In genomic region chr14:68976160-68977067, GRCh38 we compare ENCODE assay signal across 9 cellular contexts. TPM values are rescaled to one million over a fixed set of nuclear protein-coding genes. Genes with fewer than 3 reads are reported as not detected.
A peak's percentile ranks its signal among the peaks of the same experiment; 100 is the strongest.
DNase-seq lines count a peak whose midpoint lies in the region; ATAC-seq, FAIRE-seq and TF ChIP-seq lines count a peak whose summit lies in the region.
"Had no signal": no experiment of that assay in that cellular context is flagged by ENCODE, and none has a peak within 500 bp of the region (broad histone marks: within the 10 kb centered on the region; RNA-seq: fewer than 3 reads in every experiment).

No MANE protein-coding gene starts in this region.

- peak in 1 of 2 donors; percentile 20 for TF ChIP-seq POLR2A in sigmoid colon (IDR thresholded peaks at IDR 0.05)

- TF ChIP-seq EP300 in sigmoid colon (IDR thresholded peaks at IDR 0.05) = peak in 1 of 4 donors; percentile 20

- H3K36me3 Mint-ChIP-seq in activated T-helper 17 cell treated with anti-CD3 and anti-CD28 coated beads, Interleukin-2, amount 50 U/mL, for 72 hours (ENCODE audit: low read depth) = peaks cover 5% of the 10 kb centered on the region

- peak overlapping the region; percentile 85 to 100 (median 97) for H3K4me3 ChIP-seq in sigmoid colon

- no peaks in the 10 kb centered on the region for H3K27me3 ChIP-seq in sigmoid colon

- H3K4me3 Mint-ChIP-seq in activated T-helper 17 cell treated with anti-CD3 and anti-CD28 coated beads, Interleukin-2, amount 50 U/mL, for 72 hours = peak overlapping the region; percentile 83

- peak; percentile 71 for DNase-seq in GM03348 (ENCODE audit: low spot score)
- DNase-seq in Right ventricle myocardium superior = peak; percentile 79
- DNase-seq in sigmoid colon = peak; percentile 93
- no peak for DNase-seq in GM19239 (ENCODE audit: insufficient read length, low spot score)

- H3K27me3 Mint-ChIP-seq in activated T-helper 17 cell treated with anti-CD3 and anti-CD28 coated beads, Interleukin-2, amount 50 U/mL, for 72 hours = peaks cover 4% of the 10 kb centered on the region

- no peak overlapping the region for H3K27ac Mint-ChIP-seq in activated T-helper 17 cell treated with anti-CD3 and anti-CD28 coated beads, Interleukin-2, amount 50 U/mL, for 72 hours

- no peak for ATAC-seq in activated T-helper 17 cell treated with anti-CD3 and anti-CD28 coated beads, Interleukin-2, amount 50 U/mL, for 72 hours (replicated peaks)
- ATAC-seq in Right ventricle myocardium superior (ENCODE audit: poor library complexity) = peak; percentile 10
- ATAC-seq in GM18511 (IDR thresholded peaks at IDR 0.05; ENCODE audit: unreplicated experiment) = no peak
- no peak for ATAC-seq in GM19467 (IDR thresholded peaks at IDR 0.05; ENCODE audit: unreplicated experiment)
- ATAC-seq in GM18909 (IDR thresholded peaks at IDR 0.05; ENCODE audit: poor library complexity, unreplicated experiment) = no peak

- intact Hi-C loops in Right ventricle myocardium superior (cut with DNase I) (loop anchor here (5.0 kb wide), 2 partner anchors 34 to 54 kb away; no protein-coding TSS in a partner anchor), sigmoid colon (cut with DNase I) (no loop called here)

- FAIRE-seq in GM19239 (lab: Jason Lieb, UNC) = no peak
- FAIRE-seq: endometrium had no signal

- 56 to 63% methylated on average over 13 of the region's 13 CpGs for WGBS in sigmoid colon, 2 donors

- H3K4me1 ChIP-seq in sigmoid colon = peaks cover 0 to 79% (median 75%) of the 10 kb centered on the region in 4 donors

- peaks cover 3% of the 10 kb centered on the region for H3K9me3 Mint-ChIP-seq in activated T-helper 17 cell treated with anti-CD3 and anti-CD28 coated beads, Interleukin-2, amount 50 U/mL, for 72 hours

- peaks cover 33% of the 10 kb centered on the region for H3K4me1 Mint-ChIP-seq in activated T-helper 17 cell treated with anti-CD3 and anti-CD28 coated beads, Interleukin-2, amount 50 U/mL, for 72 hours

- H3K9me3 ChIP-seq in sigmoid colon = no peaks in the 10 kb centered on the region

- peaks cover 3 to 35% (median 21%) of the 10 kb centered on the region in 4 donors for H3K36me3 ChIP-seq in sigmoid colon

- H3K27ac ChIP-seq in sigmoid colon = peak overlapping the region; percentile 98 to 100 (median 100)

- no peak for TF ChIP-seq CTCF in sigmoid colon (IDR thresholded peaks at IDR 0.05)

RNA-seq across cellular contexts. Expression of gene ACTN1, which starts 2.7 kb away (rescaled TPM):
- total RNA-seq in activated T-helper 17 cell treated with anti-CD3 and anti-CD28 coated beads, Interleukin-2, amount 50 U/mL, for 72 hours = 10 to 100 TPM; 38.3 to 54.1 TPM
- total RNA-seq in Right ventricle myocardium superior (92.5 TPM), sigmoid colon (1,000 to 10,000 TPM in 1 of 4 donors, 100 to 1,000 TPM in 3; 372 to 1,069 (median 688) TPM)
- polyA plus RNA-seq in sigmoid colon = 10 to 100 TPM; 20.1 to 98.1 (median 24.0) TPM
